ENCODE assay signal across 30 cellular contexts in the genomic region with DNA sequence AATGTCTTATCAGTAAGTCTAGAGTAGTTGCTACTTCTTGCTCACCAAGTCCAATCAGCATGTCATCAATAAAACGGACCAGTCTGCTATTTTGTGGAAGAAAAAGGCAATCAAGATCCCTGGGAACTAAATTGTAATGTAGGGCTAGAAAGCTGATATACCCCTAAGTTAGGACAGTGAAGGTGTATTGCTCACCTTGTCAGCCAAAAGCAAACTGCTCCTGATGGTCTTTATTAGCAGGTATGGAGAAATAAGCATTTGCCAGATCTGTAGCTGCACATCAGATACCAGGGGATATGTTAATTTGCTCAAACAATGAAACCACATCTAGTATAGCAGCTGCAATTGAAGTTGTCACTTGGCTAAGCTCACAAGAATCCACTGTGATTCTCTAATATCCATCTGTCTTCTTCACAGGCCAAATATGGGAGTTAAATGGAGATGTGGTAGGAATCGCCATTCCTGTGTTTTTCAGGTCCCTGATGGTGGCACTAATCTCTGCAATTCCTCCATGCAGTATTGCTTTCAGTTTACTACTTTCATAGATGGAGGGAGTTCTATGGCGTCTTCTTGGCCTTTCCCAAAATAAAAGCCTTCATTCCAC.
"Had no signal": no experiment of that assay in that cellular context is flagged by ENCODE, and none has a peak within 500 bp of the region (broad histone marks: within the 10 kb centered on the region; RNA-seq: fewer than 3 reads in every experiment).

No MANE protein-coding gene starts in this region.

- H3K27ac ChIP-seq: ascending aorta, cardiac muscle cell, VCaP had no signal

- FAIRE-seq: bronchial epithelial cell, TTC549 had no signal

- DNase-seq: activated CD4-positive, alpha-beta memory T cell treated with anti-CD3 and anti-CD28 coated beads, Interleukin-2, amount 10 ng/mL, durations not matched to agents 7 days and 5 days; activated CD4-positive, alpha-beta T cell treated with anti-CD3 and anti-CD28 coated beads for 1 hour; activated CD4-positive, alpha-beta T cell treated with anti-CD3 and anti-CD28 coated beads for 36 hours; activated CD4-positive, alpha-beta T cell treated with anti-CD3 and anti-CD28 coated beads for 48 hours; activated CD4-positive, alpha-beta T cell treated with anti-CD3 and anti-CD28 coated beads, Interleukin-2, amount 10 ng/mL, durations not matched to agents 7 days and 5 days; activated CD4-positive, alpha-beta T cell treated with anti-CD3 and anti-CD28 coated beads, Interleukin-2, amount 50 U/mL, for 48 hours; activated CD4-positive, CD25-positive, alpha-beta regulatory T cell; activated CD8-positive, alpha-beta memory T cell treated with anti-CD3 and anti-CD28 coated beads for 24 hours; activated CD8-positive, alpha-beta memory T cell treated with anti-CD3 and anti-CD28 coated beads, Interleukin-2, amount 10 ng/mL, durations not matched to agents 7 days and 5 days; activated CD8-positive, alpha-beta memory T cell treated with anti-CD3 and anti-CD28 coated beads, Interleukin-2, amount 50 U/mL, for 48 hours; activated CD8-positive, alpha-beta T cell treated with anti-CD3 and anti-CD28 coated beads, Interleukin-2, amount 10 ng/mL, durations not matched to agents 7 days and 5 days; activated effector memory CD4-positive, alpha-beta T cell treated with Interleukin-2 at 50 U/mL for 16 hours; activated gamma-delta T cell; activated naive CD4-positive, alpha-beta T cell treated with anti-CD3 and anti-CD28 coated beads, Interleukin-2, amount 10 ng/mL, durations not matched to agents 7 days and 5 days; activated naive CD4-positive, alpha-beta T cell treated with Interleukin-2 at 50 U/mL for 16 hours; activated naive CD8-positive, alpha-beta T cell treated with anti-CD3 and anti-CD28 coated beads, Interleukin-2, amount 10 ng/mL, durations not matched to agents 7 days and 5 days; activated naive CD8-positive, alpha-beta T cell treated with anti-CD3 and anti-CD28 coated beads, Interleukin-2, amount 50 U/mL, for 24 hours; activated T-cell treated with anti-CD3 and anti-CD28 coated beads, Interleukin-2, amount 50 U/mL, for 24 hours; activated T-cell treated with anti-CD3 and anti-CD28 coated beads, Interleukin-2, amount 50 U/mL, for 48 hours; amygdala; anterior cingulate cortex; caudate nucleus; cerebellar nuclear complex; T-helper 2 cell; T-helper 9 cell had no signal

- H3K4me1 ChIP-seq: ascending aorta had no signal

- H3K27me3 ChIP-seq: ascending aorta, cardiac muscle cell had no signal

- H3K9me3 ChIP-seq: ascending aorta had no signal

- H3K4me3 ChIP-seq: ascending aorta, cardiac muscle cell had no signal

- H3K36me3 ChIP-seq: ascending aorta, cardiac muscle cell had no signal
